ENCODE assay signal across 23 cellular contexts in genomic region chr4:30696195-30696594, GRCh38. TPM values are rescaled to one million over a fixed set of nuclear protein-coding genes. Genes with fewer than 3 reads are reported as not detected.
"Had no signal": no experiment of that assay in that cellular context is flagged by ENCODE, and none has a peak within 500 bp of the region (broad histone marks: within the 10 kb centered on the region; RNA-seq: fewer than 3 reads in every experiment).

No MANE protein-coding gene starts in this region.

- H3K4me3 ChIP-seq: dorsolateral prefrontal cortex, mucosa of descending colon, psoas muscle, right lobe of liver, spleen, stomach, thoracic aorta, transverse colon had no signal

- ATAC-seq: esophagus mucosa; left colon; mucosa of descending colon; naive thymus-derived CD8-positive, alpha-beta T cell; psoas muscle; right lobe of liver had no signal

- H3K27me3 ChIP-seq: dorsolateral prefrontal cortex, neutrophil, right lobe of liver, spleen, stomach, transverse colon had no signal

- DNase-seq: cortex of kidney; dorsolateral prefrontal cortex; effector CD8-positive, alpha-beta T cell; foreskin fibroblast; immature natural killer cell; left colon; mammary epithelial cell; mucosa of descending colon; naive thymus-derived CD8-positive, alpha-beta T cell; psoas muscle; retina; right lobe of liver; spleen; stimulated activated CD4-positive, alpha-beta T cell treated with anti-CD3 and anti-CD28 coated beads, Interleukin-15, amount 100 ng/mL, for 24 hours; stimulated activated CD4-positive, alpha-beta T cell treated with anti-CD3 and anti-CD28 coated beads, Interleukin-1b, Interleukin-23, amount 100 ng/mL, for 48 hours; stimulated activated CD4-positive, alpha-beta T cell treated with anti-CD3 and anti-CD28 coated beads, Interleukin-4, amount 100 ng/mL, for 4 hours; stimulated activated naive CD4-positive, alpha-beta T cell; stomach; substantia nigra; transverse colon had no signal

- H3K27ac ChIP-seq: dorsolateral prefrontal cortex, neutrophil, psoas muscle, right lobe of liver, spleen, stomach, thoracic aorta, transverse colon had no signal

- H3K4me1 ChIP-seq: psoas muscle, right lobe of liver, spleen, stomach, transverse colon had no signal

- H3K36me3 ChIP-seq: neutrophil, right lobe of liver, spleen, stomach, thoracic aorta, transverse colon had no signal

- H3K9me3 ChIP-seq: mucosa of descending colon, neutrophil, psoas muscle, right lobe of liver, spleen, stomach, thoracic aorta, transverse colon had no signal

RNA-seq across cellular contexts. Expression of gene PCDH7, which starts 24.0 kb away (rescaled TPM):
- total RNA-seq: naive thymus-derived CD8-positive, alpha-beta T cell had no signal
- polyA plus RNA-seq: immature natural killer cell; naive thymus-derived CD8-positive, alpha-beta T cell had no signal
